15 cellular contexts compared by ENCODE assay signal in genomic region chr5:170596482-170596881, GRCh38.
"Had no signal": no experiment of that assay in that cellular context is flagged by ENCODE, and none has a peak within 500 bp of the region (broad histone marks: within the 10 kb centered on the region; RNA-seq: fewer than 3 reads in every experiment).

No MANE protein-coding gene starts in this region.

- H3K27me3 ChIP-seq: neural progenitor cell, ovary, upper lobe of left lung had no signal

- H3K27ac ChIP-seq: heart right ventricle, left ventricle myocardium inferior, neural progenitor cell, ovary, spleen had no signal

- H3K36me3 ChIP-seq: heart right ventricle, left ventricle myocardium inferior, neural progenitor cell, ovary, spleen, upper lobe of left lung had no signal

- H3K9me3 Mint-ChIP-seq: activated CD4-positive, alpha-beta T cell treated with anti-CD3 and anti-CD28 coated beads, Interleukin-2, amount 10 ng/mL, durations not matched to agents 7 days and 5 days; neural progenitor cell; stimulated activated memory B cell treated with anti-CD40 and anti-IgM and Interleukin-4, amounts not matched to agents 10 μg/mL and 1 μg/mL and 100 μg/mL, for 72 hours; WTC11 had no signal

- H3K9ac ChIP-seq: neural progenitor cell had no signal

- H3K4me3 ChIP-seq: heart right ventricle, left ventricle myocardium inferior, neural progenitor cell, ovary, spleen, upper lobe of left lung had no signal

- H3K4me1 Mint-ChIP-seq: stimulated activated memory B cell treated with anti-CD40 and anti-IgM and Interleukin-4, amounts not matched to agents 10 μg/mL and 1 μg/mL and 100 μg/mL, for 72 hours; T-helper 17 cell; WTC11 had no signal

- ATAC-seq: stimulated activated memory B cell treated with anti-CD40 and anti-IgM and Interleukin-4, amounts not matched to agents 10 μg/mL and 1 μg/mL and 100 μg/mL, for 72 hours; T-helper 17 cell; WTC11 had no signal

- H3K9me3 ChIP-seq: heart right ventricle, left ventricle myocardium inferior, ovary, spleen, upper lobe of left lung had no signal

- DNase-seq: activated T-cell treated with anti-CD3 and anti-CD28 coated beads, Interleukin-2, amount 50 U/mL, for 1 hour; heart right ventricle; kidney; left ventricle myocardium inferior; ovary; spleen; T-helper 17 cell; upper lobe of left lung had no signal

- FAIRE-seq: colon, endothelial cell of umbilical vein, kidney had no signal

- H3K27ac Mint-ChIP-seq: activated CD4-positive, alpha-beta T cell treated with anti-CD3 and anti-CD28 coated beads, Interleukin-2, amount 10 ng/mL, durations not matched to agents 7 days and 5 days; activated naive CD8-positive, alpha-beta T cell; stimulated activated memory B cell treated with anti-CD40 and anti-IgM and Interleukin-4, amounts not matched to agents 10 μg/mL and 1 μg/mL and 100 μg/mL, for 72 hours; T-helper 17 cell; WTC11 had no signal

- H3K4me3 Mint-ChIP-seq: activated CD4-positive, alpha-beta T cell treated with anti-CD3 and anti-CD28 coated beads, Interleukin-2, amount 10 ng/mL, durations not matched to agents 7 days and 5 days; activated naive CD8-positive, alpha-beta T cell; stimulated activated memory B cell treated with anti-CD40 and anti-IgM and Interleukin-4, amounts not matched to agents 10 μg/mL and 1 μg/mL and 100 μg/mL, for 72 hours; T-helper 17 cell; WTC11 had no signal

- H3K36me3 Mint-ChIP-seq: activated naive CD8-positive, alpha-beta T cell; neural progenitor cell; stimulated activated memory B cell treated with anti-CD40 and anti-IgM and Interleukin-4, amounts not matched to agents 10 μg/mL and 1 μg/mL and 100 μg/mL, for 72 hours; WTC11 had no signal

- H3K4me2 ChIP-seq: neural progenitor cell had no signal

- H2AFZ ChIP-seq: neural progenitor cell had no signal
